In the genomic region with DNA sequence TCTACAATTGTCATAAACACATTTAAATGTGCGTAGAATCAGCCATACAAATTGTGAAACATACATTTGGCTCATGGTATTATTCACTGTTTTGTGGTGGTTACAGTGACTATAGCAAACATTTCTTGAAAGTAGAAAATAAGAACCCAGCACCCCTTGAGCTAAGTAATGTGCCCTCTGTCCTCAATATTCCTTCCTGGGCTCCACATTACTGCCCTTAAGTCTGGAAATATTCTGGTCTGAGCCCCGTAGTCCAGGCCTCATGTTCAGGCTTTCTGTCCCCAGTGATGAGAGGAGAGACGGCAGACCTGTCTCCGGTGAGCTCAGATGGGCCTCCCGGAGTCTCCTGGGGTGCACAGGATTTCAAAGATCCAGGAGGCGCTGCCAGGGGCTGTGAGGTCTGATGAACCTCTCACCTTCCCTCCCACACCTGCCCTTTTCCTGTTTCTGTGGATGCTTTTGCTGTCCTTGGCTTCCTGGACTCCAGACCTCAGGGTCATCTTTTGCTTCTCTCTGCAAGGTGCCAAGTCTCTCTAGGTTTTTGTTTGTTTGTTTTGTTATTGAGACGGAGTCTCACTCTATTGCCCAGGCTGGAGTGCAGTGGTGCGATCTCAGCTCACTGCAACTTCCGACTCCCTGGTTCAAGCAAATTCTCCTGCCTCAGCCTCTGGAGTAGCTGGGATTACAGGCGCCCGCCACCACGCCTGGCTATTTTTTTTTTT, we compare ENCODE assay signal across 24 cellular contexts. TPM values are rescaled to one million over a fixed set of nuclear protein-coding genes. Genes with fewer than 3 reads are reported as not detected.
DNase-seq lines count a peak whose midpoint lies in the region; ATAC-seq and TF ChIP-seq lines count a peak whose summit lies in the region.
"Had no signal": no experiment of that assay in that cellular context is flagged by ENCODE, and none has a peak within 500 bp of the region (broad histone marks: within the 10 kb centered on the region; RNA-seq: fewer than 3 reads in every experiment).

No MANE protein-coding gene starts in this region.

- in situ Hi-C loops in Panc1 (cut with HindIII; ENCODE audit: low pct_unique_long_range_greater_than_20kb, low sequenced_read_pairs), result no loop called here

- no peaks in the 10 kb centered on the region for H3K9me3 Mint-ChIP-seq in activated CD4-positive, alpha-beta T cell treated with anti-CD3 and anti-CD28 coated beads, Interleukin-2, amount 10 ng/mL, durations not matched to agents 24 days and 14 days
- H3K9me3 Mint-ChIP-seq in chondrocyte (ENCODE audit: low read depth), result no peaks in the 10 kb centered on the region
- no peaks in the 10 kb centered on the region for H3K9me3 Mint-ChIP-seq in stimulated activated effector memory CD8-positive, alpha-beta T cell treated with anti-CD3 and anti-CD28 coated beads, Interleukin-12 subunit alpha, Interleukin-12 subunit beta, amount 100 ng/mL, for 72 hours
- peaks cover 7% of the 10 kb centered on the region for H3K9me3 Mint-ChIP-seq in glutamatergic neuron (ENCODE audit: unreplicated experiment)
- H3K9me3 Mint-ChIP-seq: CD4-positive, alpha-beta memory T cell had no signal

- H3K4me1 ChIP-seq in Panc1 (ENCODE audit: control insufficient read depth, insufficient read depth, low read length), result peaks cover 7% of the 10 kb centered on the region; the same call in 1 of the 2 replicates
- H3K4me1 ChIP-seq: left ventricle myocardium inferior, tibial artery had no signal

- peak; percentile 40 for ATAC-seq in Panc1
- peak; percentile 69 for ATAC-seq in stimulated activated effector memory CD8-positive, alpha-beta T cell treated with anti-CD3 and anti-CD28 coated beads, Interleukin-12 subunit alpha, Interleukin-12 subunit beta, amount 100 ng/mL, for 72 hours
- ATAC-seq in GM19324 (IDR thresholded peaks at IDR 0.05; ENCODE audit: low FRiP score, unreplicated experiment), result no peak

- no peak overlapping the region for H3K27ac Mint-ChIP-seq in activated CD4-positive, alpha-beta T cell treated with anti-CD3 and anti-CD28 coated beads, Interleukin-2, amount 10 ng/mL, durations not matched to agents 24 days and 14 days
- H3K27ac Mint-ChIP-seq in chondrocyte (ENCODE audit: unreplicated experiment), result no peak overlapping the region
- H3K27ac Mint-ChIP-seq in stimulated activated effector memory CD8-positive, alpha-beta T cell treated with anti-CD3 and anti-CD28 coated beads, Interleukin-12 subunit alpha, Interleukin-12 subunit beta, amount 100 ng/mL, for 72 hours, result peak overlapping the region; percentile 33
- no peak overlapping the region for H3K27ac Mint-ChIP-seq in glutamatergic neuron (ENCODE audit: unreplicated experiment)
- H3K27ac Mint-ChIP-seq: H9, mesothelial cell of epicardium had no signal

- peaks cover 5% of the 10 kb centered on the region for H3K4me1 Mint-ChIP-seq in activated CD4-positive, alpha-beta T cell treated with anti-CD3 and anti-CD28 coated beads, Interleukin-2, amount 10 ng/mL, durations not matched to agents 24 days and 14 days
- H3K4me1 Mint-ChIP-seq in chondrocyte (ENCODE audit: low read depth) (no peaks in the 10 kb centered on the region), glutamatergic neuron (ENCODE audit: low read depth, unreplicated experiment) (no peaks in the 10 kb centered on the region)
- peaks cover 21% of the 10 kb centered on the region for H3K4me1 Mint-ChIP-seq in stimulated activated effector memory CD8-positive, alpha-beta T cell treated with anti-CD3 and anti-CD28 coated beads, Interleukin-12 subunit alpha, Interleukin-12 subunit beta, amount 100 ng/mL, for 72 hours
- H3K4me1 Mint-ChIP-seq: CD4-positive, alpha-beta memory T cell; mesothelial cell of epicardium had no signal

- no peaks in the 10 kb centered on the region for H3K27me3 ChIP-seq in Panc1 (ENCODE audit: control insufficient read depth, insufficient read depth, low read length)
- H3K27me3 ChIP-seq: stomach, tibial artery had no signal

- no TSS peak for BruUV-seq in Panc1 (replicated peaks; lab: Mats Ljungman, UMichigan)

- H3K4me3 ChIP-seq in Panc1 (ENCODE audit: low read depth in 2 of 2, low read length in 2 of 2), result no peak overlapping the region
- H3K4me3 ChIP-seq: left ventricle myocardium inferior, stomach, tibial artery had no signal

- H3K27me3 Mint-ChIP-seq in activated CD4-positive, alpha-beta T cell treated with anti-CD3 and anti-CD28 coated beads, Interleukin-2, amount 10 ng/mL, durations not matched to agents 24 days and 14 days, result no peaks in the 10 kb centered on the region
- H3K27me3 Mint-ChIP-seq in chondrocyte (ENCODE audit: low read depth) (peaks cover 7% of the 10 kb centered on the region), glutamatergic neuron (ENCODE audit: unreplicated experiment) (peaks cover 2% of the 10 kb centered on the region)
- H3K27me3 Mint-ChIP-seq: CD4-positive, alpha-beta memory T cell; naive B cell had no signal

- H3K4me3 Mint-ChIP-seq in activated CD4-positive, alpha-beta T cell treated with anti-CD3 and anti-CD28 coated beads, Interleukin-2, amount 10 ng/mL, durations not matched to agents 24 days and 14 days, result no peak overlapping the region
- no peak overlapping the region for H3K4me3 Mint-ChIP-seq in chondrocyte (ENCODE audit: unreplicated experiment)
- no peak overlapping the region for H3K4me3 Mint-ChIP-seq in stimulated activated effector memory CD8-positive, alpha-beta T cell treated with anti-CD3 and anti-CD28 coated beads, Interleukin-12 subunit alpha, Interleukin-12 subunit beta, amount 100 ng/mL, for 72 hours
- no peak overlapping the region for H3K4me3 Mint-ChIP-seq in glutamatergic neuron (ENCODE audit: unreplicated experiment)
- H3K4me3 Mint-ChIP-seq: activated T-helper 1 cell treated with anti-CD3 and anti-CD28 coated beads, Interleukin-12 subunit alpha, Interleukin-12 subunit beta, Interleukin-2, Interleukin-4 antibody, amounts not matched to agents 30 ng/mL and 10 ng/mL and 1 ng/mL, durations not matched to agents 14 hours and 24 hours and 36 hours; CD4-positive, alpha-beta memory T cell; H9; mesothelial cell of epicardium; naive B cell had no signal

- H3K27ac ChIP-seq in Panc1 (ENCODE audit: low read length), result no peak overlapping the region
- H3K27ac ChIP-seq: epithelial cell of prostate, left ventricle myocardium inferior, RWPE1, stomach, tibial artery had no signal

- peaks cover 34% of the 10 kb centered on the region for H3K36me3 Mint-ChIP-seq in activated CD4-positive, alpha-beta T cell treated with anti-CD3 and anti-CD28 coated beads, Interleukin-2, amount 10 ng/mL, durations not matched to agents 24 days and 14 days (ENCODE audit: low read depth)
- H3K36me3 Mint-ChIP-seq in chondrocyte (ENCODE audit: low read depth) (peaks cover 29% of the 10 kb centered on the region), glutamatergic neuron (ENCODE audit: unreplicated experiment) (no peaks in the 10 kb centered on the region)
- H3K36me3 Mint-ChIP-seq in stimulated activated effector memory CD8-positive, alpha-beta T cell treated with anti-CD3 and anti-CD28 coated beads, Interleukin-12 subunit alpha, Interleukin-12 subunit beta, amount 100 ng/mL, for 72 hours, result peaks cover 47% of the 10 kb centered on the region

- intact Hi-C loops in activated CD4-positive, alpha-beta T cell treated with anti-CD3 and anti-CD28 coated beads, Interleukin-2, amount 10 ng/mL, durations not matched to agents 24 days and 14 days (cut with micrococcal nuclease), result no loop called here
- intact Hi-C loops in Panc1 (cut with micrococcal nuclease; ENCODE audit: unreplicated experiment), result no loop called here

- POLR2A ChIA-PET in Panc1 (lab: Charles Lee), result interaction anchor here (0.6 kb wide), 1 partner anchor 183 kb away, joined by 12 read pairs; no protein-coding TSS in a partner anchor

- TF ChIP-seq CTCF in Panc1 (IDR thresholded peaks at IDR 0.05), result no peak
- no peak for TF ChIP-seq CTCF in chondrocyte (IDR thresholded peaks at IDR 0.05)
- TF ChIP-seq CTCF in glutamatergic neuron (IDR thresholded peaks at IDR 0.05; ENCODE audit: partially characterized antibody, unreplicated experiment), result no peak

- no peaks in the 10 kb centered on the region for H3K36me3 ChIP-seq in Panc1 (ENCODE audit: control insufficient read depth, insufficient read depth, low read length)

- CTCF ChIA-PET in Panc1 (lab: Charles Lee), result no interaction called here

- DNase-seq in activated CD4-positive, alpha-beta T cell treated with anti-CD3 and anti-CD28 coated beads, Interleukin-2, amount 10 ng/mL, durations not matched to agents 24 days and 14 days, result peak; percentile 67
- no peak for DNase-seq in activated CD4-positive, alpha-beta T cell treated with anti-CD3 and anti-CD28 coated beads for 48 hours
- no peak for DNase-seq in Panc1 (ENCODE audit: low read depth, low spot score)
- DNase-seq in chondrocyte (ENCODE audit: low spot score), result peak; percentile 72
- no peak for DNase-seq in stimulated activated effector memory CD8-positive, alpha-beta T cell treated with anti-CD3 and anti-CD28 coated beads, Interleukin-12 subunit alpha, Interleukin-12 subunit beta, amount 100 ng/mL, for 72 hours (ENCODE audit: low spot score in 2 of 2)
- no peak for DNase-seq in NCI-H1417 (lab: John Stamatoyannopoulos, UW)
- DNase-seq in glutamatergic neuron, result no peak
- DNase-seq: activated CD4-positive, CD25-positive, alpha-beta regulatory T cell treated with anti-CD3 and anti-CD28 coated beads, Interleukin-2, amount 50 U/mL, for 72 hours; DMS153; H9; islet precursor cell; left ventricle myocardium inferior; naive B cell; NCI-H1436; NCI-H446; NCI-H774; stomach; tibial artery had no signal

- no peaks in the 10 kb centered on the region for H3K9me3 ChIP-seq in Panc1 (ENCODE audit: control insufficient read depth, insufficient read depth, low read depth, low read length)
- H3K9me3 ChIP-seq: left ventricle myocardium inferior, stomach had no signal

RNA-seq across cellular contexts. Expression of gene MUC20, which starts 8.8 kb away (rescaled TPM):
- 2.9 and 3.7 TPM in 2 replicates for total RNA-seq in activated CD4-positive, alpha-beta T cell treated with anti-CD3 and anti-CD28 coated beads, Interleukin-2, amount 10 ng/mL, durations not matched to agents 24 days and 14 days
- total RNA-seq in Panc1 (2021; ENCODE audit: unreplicated experiment) (not detected), chondrocyte (2.2 to 8.4 TPM (median 3.0 TPM) in 3 replicates), glutamatergic neuron (ENCODE audit: unreplicated experiment) (not detected)
- polyA plus RNA-seq in Panc1 (2012; ENCODE audit: insufficient read length), result not detected
- total RNA-seq: H9 had no signal

Comparison
In these comparisons a context has a peak if more than half of its experiments do, and no peak if none do; other contexts are left out.
1. DNase-seq: peak in activated CD4-positive, alpha-beta T cell treated with anti-CD3 and anti-CD28 coated beads, Interleukin-2, amount 10 ng/mL, durations not matched to agents 24 days and 14 days (single experiment) and chondrocyte (single experiment); none in activated CD4-positive, alpha-beta T cell treated with anti-CD3 and anti-CD28 coated beads for 48 hours (single experiment), Panc1 (single experiment), stimulated activated effector memory CD8-positive, alpha-beta T cell treated with anti-CD3 and anti-CD28 coated beads, Interleukin-12 subunit alpha, Interleukin-12 subunit beta, amount 100 ng/mL, for 72 hours (0 of 2), NCI-H1417 (0 of 3) and glutamatergic neuron (single experiment).